Comparison of ENCODE assay signal across 36 cellular contexts in the genomic region with DNA sequence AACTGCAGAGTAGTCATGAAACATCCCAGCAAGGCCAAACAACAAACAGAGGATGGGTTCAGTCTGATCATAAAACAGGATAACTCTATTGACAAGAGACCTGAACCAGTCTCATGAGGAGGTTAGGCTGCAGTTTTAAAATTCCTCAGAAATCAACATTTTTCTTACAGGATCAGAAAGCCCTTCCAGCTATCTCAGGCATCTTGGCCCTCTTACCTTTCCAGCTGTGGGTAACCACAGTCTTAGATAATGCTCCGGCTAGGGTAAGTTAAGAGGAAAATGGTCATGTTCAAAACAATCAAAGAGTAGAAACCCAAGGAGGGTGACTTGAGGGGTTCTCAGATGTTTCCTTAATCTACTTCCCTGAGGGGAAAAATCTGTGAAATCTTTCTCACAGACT. TPM values are rescaled to one million over a fixed set of nuclear protein-coding genes. Genes with fewer than 3 reads are reported as not detected.
"Had no signal": no experiment of that assay in that cellular context is flagged by ENCODE, and none has a peak within 500 bp of the region (broad histone marks: within the 10 kb centered on the region; RNA-seq: fewer than 3 reads in every experiment).

No MANE protein-coding gene starts in this region.

- H3K27ac ChIP-seq: body of pancreas, colonic mucosa, gastroesophageal sphincter, left lung, lower lobe of right lung, neutrophil, right lobe of liver, skin epidermis, stomach, thyroid gland, upper lobe of right lung had no signal

- H3K4me1 ChIP-seq: colonic mucosa, thyroid gland had no signal

- H3K9me3 ChIP-seq: body of pancreas, colonic mucosa, gastroesophageal sphincter, left lung, lower lobe of right lung, neutrophil, right lobe of liver, stomach, thyroid gland, upper lobe of right lung had no signal

- DNase-seq: activated CD4-positive, alpha-beta memory T cell treated with anti-CD3 and anti-CD28 coated beads, Interleukin-2, amount 10 ng/mL, durations not matched to agents 7 days and 5 days; activated CD4-positive, alpha-beta T cell treated with anti-CD3 and anti-CD28 coated beads for 1 hour; activated CD4-positive, alpha-beta T cell treated with anti-CD3 and anti-CD28 coated beads, Interleukin-2, amount 10 ng/mL, durations not matched to agents 7 days and 5 days; activated CD8-positive, alpha-beta memory T cell treated with anti-CD3 and anti-CD28 coated beads, Interleukin-2, amount 50 U/mL, for 48 hours; activated gamma-delta T cell; activated naive CD4-positive, alpha-beta T cell treated with anti-CD3 and anti-CD28 coated beads, Interleukin-2, amount 10 ng/mL, durations not matched to agents 7 days and 5 days; activated naive CD8-positive, alpha-beta T cell treated with anti-CD3 and anti-CD28 coated beads, Interleukin-2, amount 10 ng/mL, durations not matched to agents 7 days and 5 days; activated T-cell treated with anti-CD3 and anti-CD28 coated beads, Interleukin-2, amount 50 U/mL, for 24 hours; amniotic stem cell; body of pancreas; colonic mucosa; effector CD8-positive, alpha-beta T cell; head of caudate nucleus; hippocampal formation; left lung; lower lobe of right lung; mesenchymal stem cell; right lobe of liver; stimulated activated CD4-positive, alpha-beta T cell treated with anti-CD3 and anti-CD28 coated beads, Interleukin-1b, Interleukin-23, amount 100 ng/mL, for 48 hours; stimulated activated CD4-positive, alpha-beta T cell treated with anti-CD3 and anti-CD28 coated beads, Interleukin-4, amount 100 ng/mL, for 4 hours; stimulated activated CD8-positive, alpha-beta memory T cell treated with anti-CD3 and anti-CD28 coated beads, Interleukin-4, amount 100 ng/mL, for 48 hours; stimulated activated naive B cell treated with anti-CD40 and anti-IgM and Interleukin-4, amounts not matched to agents 10 μg/mL and 1 μg/mL and 100 μg/mL, for 72 hours; stomach; T-helper 17 cell; T1000; thyroid gland; upper lobe of right lung had no signal

- ATAC-seq: body of pancreas; gastroesophageal sphincter; left lung; lower lobe of right lung; right lobe of liver; stimulated activated naive B cell treated with anti-CD40 and anti-IgM and Interleukin-4, amounts not matched to agents 10 μg/mL and 1 μg/mL and 100 μg/mL, for 72 hours; T-helper 17 cell; upper lobe of right lung; WTC11 had no signal

- H3K27me3 ChIP-seq: body of pancreas, colonic mucosa, gastroesophageal sphincter, left lung, neutrophil, right lobe of liver, stomach, thyroid gland, upper lobe of right lung had no signal

- H3K4me3 ChIP-seq: body of pancreas, colonic mucosa, gastroesophageal sphincter, left lung, lower lobe of right lung, right lobe of liver, skin epidermis, stomach, thyroid gland, upper lobe of right lung had no signal

- H3K36me3 ChIP-seq: colonic mucosa, gastroesophageal sphincter, left lung, lower lobe of right lung, neutrophil, right lobe of liver, stomach, thyroid gland, upper lobe of right lung had no signal

RNA-seq across cellular contexts. Expression of a gene that starts 45.0 kb away (rescaled TPM):
- total RNA-seq: activated CD4-positive, alpha-beta memory T cell treated with anti-CD3 and anti-CD28 coated beads, Interleukin-2, amount 10 ng/mL, durations not matched to agents 7 days and 5 days; activated CD4-positive, alpha-beta T cell treated with anti-CD3 and anti-CD28 coated beads, Interleukin-2, amount 10 ng/mL, durations not matched to agents 7 days and 5 days; activated naive CD8-positive, alpha-beta T cell treated with anti-CD3 and anti-CD28 coated beads, Interleukin-2, amount 10 ng/mL, durations not matched to agents 7 days and 5 days; dermis microvascular lymphatic vessel endothelial cell; epithelial cell of proximal tubule; kidney epithelial cell; mononuclear cell; osteocyte; T-helper 17 cell; thyroid gland had no signal
